Comparison of ENCODE assay signal across 8 cellular contexts in genomic region chr3:184874709-184875644, GRCh38.
DNase-seq lines count a peak whose midpoint lies in the region; ATAC-seq and TF ChIP-seq lines count a peak whose summit lies in the region.

No MANE protein-coding gene starts in this region.

- no peaks in the 10 kb centered on the region for H3K27me3 ChIP-seq in SU-DHL-6 (ENCODE audit: low read length)
- H3K27me3 ChIP-seq in foreskin keratinocyte: no peaks in the 10 kb centered on the region

- H3K4me1 Mint-ChIP-seq in activated naive CD4-positive, alpha-beta T cell treated with anti-CD3 and anti-CD28 coated beads, Interleukin-2, amount 10 ng/mL, durations not matched to agents 7 days and 5 days: peaks cover 11% of the 10 kb centered on the region

- peak; percentile 30 for DNase-seq in activated naive CD4-positive, alpha-beta T cell treated with anti-CD3 and anti-CD28 coated beads, Interleukin-2, amount 10 ng/mL, durations not matched to agents 7 days and 5 days
- no peak for DNase-seq in activated naive CD4-positive, alpha-beta T cell treated with Interleukin-2 at 50 U/mL for 16 hours
- peak; percentile 41 for DNase-seq in LoVo (ENCODE audit: low spot score)
- peak; percentile 1 to 10 for DNase-seq in foreskin keratinocyte
- DNase-seq in retinal pigment epithelial cell (ENCODE audit: low read depth): peak; percentile 2

- no peaks in the 10 kb centered on the region for H3K9me3 Mint-ChIP-seq in activated naive CD4-positive, alpha-beta T cell treated with anti-CD3 and anti-CD28 coated beads, Interleukin-2, amount 10 ng/mL, durations not matched to agents 7 days and 5 days

- no peak overlapping the region for H3K27ac Mint-ChIP-seq in activated naive CD4-positive, alpha-beta T cell treated with anti-CD3 and anti-CD28 coated beads, Interleukin-2, amount 10 ng/mL, durations not matched to agents 7 days and 5 days

- H3K4me2 ChIP-seq in SU-DHL-6 (ENCODE audit: low read depth, low read length, poor library complexity, severe bottlenecking): no peak overlapping the region

- no peak overlapping the region for H3K9ac ChIP-seq in SU-DHL-6 (ENCODE audit: low read length)

- no peak overlapping the region for H3K27ac ChIP-seq in SU-DHL-6 (ENCODE audit: low read depth, low read length)
- H3K27ac ChIP-seq in foreskin keratinocyte: no peak overlapping the region

- CTCF ChIA-PET in activated naive CD4-positive, alpha-beta T cell treated with anti-CD3 and anti-CD28 coated beads, Interleukin-2, amount 10 ng/mL, durations not matched to agents 7 days and 5 days (lab: Charles Lee): interaction anchor here (0.7 to 1.7 kb wide), 5 partner anchors 23 to 430 kb away, joined by 3 to 13 read pairs (median 3); no protein-coding TSS in a partner anchor

- H3K4me1 ChIP-seq in foreskin keratinocyte: no peaks in the 10 kb centered on the region

- H3K4me3 ChIP-seq in SU-DHL-6 (ENCODE audit: insufficient read depth, low read length, poor library complexity, severe bottlenecking) (no peak overlapping the region), retinal pigment epithelial cell (ENCODE audit: low read length) (no peak overlapping the region)

- H3K79me2 ChIP-seq in SU-DHL-6 (ENCODE audit: insufficient read depth, low read length): no peaks in the 10 kb centered on the region

- H4K20me1 ChIP-seq in SU-DHL-6 (ENCODE audit: low read depth, low read length): no peaks in the 10 kb centered on the region

- H2AFZ ChIP-seq in SU-DHL-6 (ENCODE audit: low read depth, low read length, severe bottlenecking): no peak overlapping the region

- no peaks in the 10 kb centered on the region for H3F3A ChIP-seq in SU-DHL-6 (ENCODE audit: insufficient read depth)

- H3K9me2 ChIP-seq in SU-DHL-6 (replicated peaks; ENCODE audit: insufficient read depth, low read length): no peaks in the 10 kb centered on the region

- no peak for ATAC-seq in foreskin keratinocyte
- no peak for ATAC-seq in GM21423 (IDR thresholded peaks at IDR 0.05; ENCODE audit: unreplicated experiment)
- no peak for ATAC-seq in HG03439 (IDR thresholded peaks at IDR 0.05; ENCODE audit: unreplicated experiment)

- no peak overlapping the region for H3K4me3 Mint-ChIP-seq in activated naive CD4-positive, alpha-beta T cell treated with anti-CD3 and anti-CD28 coated beads, Interleukin-2, amount 10 ng/mL, durations not matched to agents 7 days and 5 days

- H3K27me3 Mint-ChIP-seq in activated naive CD4-positive, alpha-beta T cell treated with anti-CD3 and anti-CD28 coated beads, Interleukin-2, amount 10 ng/mL, durations not matched to agents 7 days and 5 days: no peaks in the 10 kb centered on the region

- H3K36me3 Mint-ChIP-seq in activated naive CD4-positive, alpha-beta T cell treated with anti-CD3 and anti-CD28 coated beads, Interleukin-2, amount 10 ng/mL, durations not matched to agents 7 days and 5 days: peaks cover 34% of the 10 kb centered on the region

- H3K36me3 ChIP-seq in SU-DHL-6 (ENCODE audit: low read length): no peaks in the 10 kb centered on the region

- TF ChIP-seq CTCF in SU-DHL-6 (IDR thresholded peaks at IDR 0.05; ENCODE audit: insufficient read depth, low read length, poor library complexity, severe bottlenecking) (peak; percentile 44), foreskin keratinocyte (conservative IDR thresholded peaks at IDR 0.05) (peak; percentile 78), retinal pigment epithelial cell (conservative IDR thresholded peaks at IDR 0.05; ENCODE audit: low read depth, low read length) (peak; percentile 64)

- H3K9me3 ChIP-seq in SU-DHL-6 (ENCODE audit: insufficient read depth, low read length): no peaks in the 10 kb centered on the region
